Comparison of ENCODE assay signal across 1 cellular context in the genomic region with DNA sequence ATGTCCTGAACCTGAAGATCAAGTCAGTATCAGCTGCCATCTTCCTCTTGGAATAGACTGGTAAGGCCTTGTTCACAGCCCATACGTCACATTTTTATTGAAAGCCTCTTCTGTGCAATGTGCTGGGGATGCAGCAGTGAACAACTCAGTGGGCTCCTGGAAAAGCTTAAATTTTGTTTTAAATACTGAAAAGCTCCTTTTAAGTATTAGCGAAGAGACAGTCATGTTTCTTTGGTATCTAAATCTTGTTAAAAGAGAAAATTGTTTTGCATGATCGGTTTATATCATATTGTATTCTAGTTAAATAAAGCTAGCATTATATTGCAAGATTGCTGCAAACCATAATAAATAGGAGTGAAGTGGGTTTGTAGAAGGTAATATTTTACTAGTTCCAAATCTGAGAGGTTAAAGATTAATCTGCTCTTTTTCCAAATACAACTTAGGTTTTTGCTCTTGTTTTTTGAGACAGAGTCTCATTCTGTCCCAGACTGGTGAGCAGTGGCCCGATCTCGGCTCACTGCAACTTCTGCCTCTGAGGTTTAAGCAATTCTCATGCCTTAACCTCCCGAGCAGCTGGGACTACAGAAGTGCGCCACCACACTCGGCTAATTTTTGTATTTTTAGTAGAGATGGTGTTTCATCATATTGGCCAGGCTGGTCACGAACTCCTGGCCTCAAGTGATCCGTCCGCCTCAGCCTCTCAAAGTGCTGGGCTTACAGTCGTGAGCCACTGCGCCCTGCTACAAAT.
TF ChIP-seq lines count a peak whose summit lies in the region.

No MANE protein-coding gene starts in this region.

TF ChIP-seq in HepG2, 621 proteins besides CTCF, POLR2A, EP300 and RAD21 (continued from another document):
- TF ChIP-seq, protein P1, sequence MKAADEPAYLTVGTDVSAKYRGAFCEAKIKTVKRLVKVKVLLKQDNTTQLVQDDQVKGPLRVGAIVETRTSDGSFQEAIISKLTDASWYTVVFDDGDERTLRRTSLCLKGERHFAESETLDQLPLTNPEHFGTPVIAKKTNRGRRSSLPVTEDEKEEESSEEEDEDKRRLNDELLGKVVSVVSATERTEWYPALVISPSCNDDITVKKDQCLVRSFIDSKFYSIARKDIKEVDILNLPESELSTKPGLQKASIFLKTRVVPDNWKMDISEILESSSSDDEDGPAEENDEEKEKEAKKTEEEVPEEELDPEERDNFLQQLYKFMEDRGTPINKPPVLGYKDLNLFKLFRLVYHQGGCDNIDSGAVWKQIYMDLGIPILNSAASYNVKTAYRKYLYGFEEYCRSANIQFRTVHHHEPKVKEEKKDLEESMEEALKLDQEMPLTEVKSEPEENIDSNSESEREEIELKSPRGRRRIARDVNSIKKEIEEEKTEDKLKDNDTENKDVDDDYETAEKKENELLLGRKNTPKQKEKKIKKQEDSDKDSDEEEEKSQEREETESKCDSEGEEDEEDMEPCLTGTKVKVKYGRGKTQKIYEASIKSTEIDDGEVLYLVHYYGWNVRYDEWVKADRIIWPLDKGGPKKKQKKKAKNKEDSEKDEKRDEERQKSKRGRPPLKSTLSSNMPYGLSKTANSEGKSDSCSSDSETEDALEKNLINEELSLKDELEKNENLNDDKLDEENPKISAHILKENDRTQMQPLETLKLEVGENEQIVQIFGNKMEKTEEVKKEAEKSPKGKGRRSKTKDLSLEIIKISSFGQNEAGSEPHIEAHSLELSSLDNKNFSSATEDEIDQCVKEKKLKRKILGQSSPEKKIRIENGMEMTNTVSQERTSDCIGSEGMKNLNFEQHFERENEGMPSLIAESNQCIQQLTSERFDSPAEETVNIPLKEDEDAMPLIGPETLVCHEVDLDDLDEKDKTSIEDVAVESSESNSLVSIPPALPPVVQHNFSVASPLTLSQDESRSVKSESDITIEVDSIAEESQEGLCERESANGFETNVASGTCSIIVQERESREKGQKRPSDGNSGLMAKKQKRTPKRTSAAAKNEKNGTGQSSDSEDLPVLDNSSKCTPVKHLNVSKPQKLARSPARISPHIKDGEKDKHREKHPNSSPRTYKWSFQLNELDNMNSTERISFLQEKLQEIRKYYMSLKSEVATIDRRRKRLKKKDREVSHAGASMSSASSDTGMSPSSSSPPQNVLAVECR (CRISPR knock-in tag; IDR thresholded peaks at IDR 0.05; ENCODE audit: borderline replicate concordance), result peak; percentile 57; the same call in 1 of the 2 replicates
- TF ChIP-seq LCORL (IDR thresholded peaks at IDR 0.05) (no peak), LCORL (CRISPR knock-in tag; IDR thresholded peaks at IDR 0.05) (peak; percentile 71), ZNF331 (CRISPR knock-in tag; IDR thresholded peaks at IDR 0.05) (peak; percentile 18; the same call in 1 of the 2 replicates), ZNF883 (CRISPR knock-in tag; IDR thresholded peaks at IDR 0.05; ENCODE audit: not compliant biosample characterization) (no peak), PHF20 (CRISPR knock-in tag; IDR thresholded peaks at IDR 0.05) (no peak), TCF7 (IDR thresholded peaks at IDR 0.05; ENCODE audit: low read depth) (peak; percentile 10; the same call in 1 of the 2 replicates), RARA (CRISPR knock-in tag; IDR thresholded peaks at IDR 0.05) (0 out of 2 replicates have a peak, but pooled peaks have one; percentile 11), HOXA5 (CRISPR knock-in tag; IDR thresholded peaks at IDR 0.05) (0 out of 2 replicates have a peak, but pooled peaks have one; percentile 28), ZNF12 (CRISPR knock-in tag; IDR thresholded peaks at IDR 0.05) (no peak), CREB1 (IDR thresholded peaks at IDR 0.05) (no peak), CREB1 (CRISPR knock-in tag; IDR thresholded peaks at IDR 0.05) (peak; percentile 20; the same call in 1 of the 2 replicates), CEBPG (CRISPR knock-in tag; IDR thresholded peaks at IDR 0.05) (peak; percentile 74; the same call in 1 of the 2 replicates), HNRNPK (IDR thresholded peaks at IDR 0.05; ENCODE audit: low read depth, low read length, poor library complexity, severe bottlenecking) (no peak), REPIN1 (CRISPR knock-in tag; IDR thresholded peaks at IDR 0.05; ENCODE audit: borderline replicate concordance, low read depth) (0 out of 2 replicates have a peak, but pooled peaks have one; percentile 45)
- TF ChIP-seq, protein P2, sequence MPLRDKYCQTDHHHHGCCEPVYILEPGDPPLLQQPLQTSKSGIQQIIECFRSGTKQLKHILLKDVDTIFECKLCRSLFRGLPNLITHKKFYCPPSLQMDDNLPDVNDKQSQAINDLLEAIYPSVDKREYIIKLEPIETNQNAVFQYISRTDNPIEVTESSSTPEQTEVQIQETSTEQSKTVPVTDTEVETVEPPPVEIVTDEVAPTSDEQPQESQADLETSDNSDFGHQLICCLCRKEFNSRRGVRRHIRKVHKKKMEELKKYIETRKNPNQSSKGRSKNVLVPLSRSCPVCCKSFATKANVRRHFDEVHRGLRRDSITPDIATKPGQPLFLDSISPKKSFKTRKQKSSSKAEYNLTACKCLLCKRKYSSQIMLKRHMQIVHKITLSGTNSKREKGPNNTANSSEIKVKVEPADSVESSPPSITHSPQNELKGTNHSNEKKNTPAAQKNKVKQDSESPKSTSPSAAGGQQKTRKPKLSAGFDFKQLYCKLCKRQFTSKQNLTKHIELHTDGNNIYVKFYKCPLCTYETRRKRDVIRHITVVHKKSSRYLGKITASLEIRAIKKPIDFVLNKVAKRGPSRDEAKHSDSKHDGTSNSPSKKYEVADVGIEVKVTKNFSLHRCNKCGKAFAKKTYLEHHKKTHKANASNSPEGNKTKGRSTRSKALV (CRISPR knock-in tag; IDR thresholded peaks at IDR 0.05), result 0 out of 2 replicates have a peak, but pooled peaks have one; percentile 27
- TF ChIP-seq, protein P3, sequence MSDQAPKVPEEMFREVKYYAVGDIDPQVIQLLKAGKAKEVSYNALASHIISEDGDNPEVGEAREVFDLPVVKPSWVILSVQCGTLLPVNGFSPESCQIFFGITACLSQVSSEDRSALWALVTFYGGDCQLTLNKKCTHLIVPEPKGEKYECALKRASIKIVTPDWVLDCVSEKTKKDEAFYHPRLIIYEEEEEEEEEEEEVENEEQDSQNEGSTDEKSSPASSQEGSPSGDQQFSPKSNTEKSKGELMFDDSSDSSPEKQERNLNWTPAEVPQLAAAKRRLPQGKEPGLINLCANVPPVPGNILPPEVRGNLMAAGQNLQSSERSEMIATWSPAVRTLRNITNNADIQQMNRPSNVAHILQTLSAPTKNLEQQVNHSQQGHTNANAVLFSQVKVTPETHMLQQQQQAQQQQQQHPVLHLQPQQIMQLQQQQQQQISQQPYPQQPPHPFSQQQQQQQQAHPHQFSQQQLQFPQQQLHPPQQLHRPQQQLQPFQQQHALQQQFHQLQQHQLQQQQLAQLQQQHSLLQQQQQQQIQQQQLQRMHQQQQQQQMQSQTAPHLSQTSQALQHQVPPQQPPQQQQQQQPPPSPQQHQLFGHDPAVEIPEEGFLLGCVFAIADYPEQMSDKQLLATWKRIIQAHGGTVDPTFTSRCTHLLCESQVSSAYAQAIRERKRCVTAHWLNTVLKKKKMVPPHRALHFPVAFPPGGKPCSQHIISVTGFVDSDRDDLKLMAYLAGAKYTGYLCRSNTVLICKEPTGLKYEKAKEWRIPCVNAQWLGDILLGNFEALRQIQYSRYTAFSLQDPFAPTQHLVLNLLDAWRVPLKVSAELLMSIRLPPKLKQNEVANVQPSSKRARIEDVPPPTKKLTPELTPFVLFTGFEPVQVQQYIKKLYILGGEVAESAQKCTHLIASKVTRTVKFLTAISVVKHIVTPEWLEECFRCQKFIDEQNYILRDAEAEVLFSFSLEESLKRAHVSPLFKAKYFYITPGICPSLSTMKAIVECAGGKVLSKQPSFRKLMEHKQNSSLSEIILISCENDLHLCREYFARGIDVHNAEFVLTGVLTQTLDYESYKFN (CRISPR knock-in tag; conservative IDR thresholded peaks at IDR 0.05), result peak; percentile 37
- TF ChIP-seq, protein P4, sequence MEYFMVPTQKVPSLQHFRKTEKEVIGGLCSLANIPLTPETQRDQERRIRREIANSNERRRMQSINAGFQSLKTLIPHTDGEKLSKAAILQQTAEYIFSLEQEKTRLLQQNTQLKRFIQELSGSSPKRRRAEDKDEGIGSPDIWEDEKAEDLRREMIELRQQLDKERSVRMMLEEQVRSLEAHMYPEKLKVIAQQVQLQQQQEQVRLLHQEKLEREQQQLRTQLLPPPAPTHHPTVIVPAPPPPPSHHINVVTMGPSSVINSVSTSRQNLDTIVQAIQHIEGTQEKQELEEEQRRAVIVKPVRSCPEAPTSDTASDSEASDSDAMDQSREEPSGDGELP (IDR thresholded peaks at IDR 0.05; ENCODE audit: borderline replicate concordance, low read depth), result peak; percentile 27; the same call in 1 of the 2 replicates
TF ChIP-seq in HepG2: peak in this region for 62.
